ENCODE assay signal across 8 cellular contexts in the genomic region with DNA sequence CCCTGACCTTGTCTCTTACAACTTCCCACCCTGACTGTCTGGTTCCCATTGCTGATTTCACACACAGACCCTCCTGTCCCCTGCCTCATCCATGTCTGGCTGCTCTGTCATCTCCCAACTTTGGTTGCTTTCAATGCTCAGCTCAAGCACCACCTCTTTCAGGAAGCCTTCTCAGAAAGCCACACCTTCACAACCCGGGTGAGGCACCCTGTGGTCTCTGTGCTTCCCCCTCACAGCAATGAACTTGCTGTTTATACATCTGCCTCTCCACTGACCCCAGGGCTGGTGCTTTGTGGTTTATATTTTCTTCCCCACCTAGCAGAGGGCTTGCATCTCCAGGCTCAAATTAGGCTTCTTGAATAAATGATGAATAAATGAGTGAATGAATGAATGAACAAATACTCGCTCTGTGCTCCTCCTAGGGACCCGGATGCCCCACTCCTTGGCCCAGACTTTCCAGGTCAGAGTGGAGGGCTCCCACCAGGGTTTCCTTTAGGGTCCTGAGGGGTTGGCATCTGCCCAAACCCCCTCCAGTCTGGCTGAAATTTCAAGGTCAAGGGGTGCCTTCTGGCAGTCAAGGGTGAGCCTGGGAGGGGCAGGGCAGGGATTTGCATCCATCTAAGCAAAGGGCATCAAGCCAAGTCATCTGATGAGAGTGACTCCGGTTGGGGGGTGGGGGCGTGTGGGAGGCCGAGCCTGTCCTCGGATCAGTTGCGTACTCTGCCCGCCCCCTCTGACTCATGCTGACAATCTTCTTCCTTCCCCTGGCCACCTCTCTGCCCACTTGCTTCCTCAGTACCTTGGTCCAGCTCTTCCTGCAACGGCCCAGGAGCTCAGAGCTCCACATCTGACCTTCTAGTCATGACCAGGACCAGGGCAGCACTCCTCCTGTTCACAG. TPM values are rescaled to one million over a fixed set of nuclear protein-coding genes. Genes with fewer than 3 reads are reported as not detected.
A peak's percentile ranks its signal among the peaks of the same experiment; 100 is the strongest.
DNase-seq lines count a peak whose midpoint lies in the region; ATAC-seq and TF ChIP-seq lines count a peak whose summit lies in the region.

A gene (plus strand): TSS at position 783 of the 898 bp plus-strand sequence. CDS start 79 bp downstream, at position 862.

- H3K4ac ChIP-seq in IMR-90 (ENCODE audit: low read depth, low read length) = no peak within 1 kb of the TSS

- H3K27me3 ChIP-seq in CD4-positive, alpha-beta T cell (ENCODE audit: control insufficient read depth, insufficient read depth, low read length) = no peaks in the 10 kb centered on the region
- no peaks in the 10 kb centered on the region for H3K27me3 ChIP-seq in IMR-90 (ENCODE audit: control insufficient read depth, insufficient read depth, low read length)

- no peak within 1 kb of the TSS for H3K18ac ChIP-seq in IMR-90 (ENCODE audit: low read depth, low read length)

- no peaks in the 10 kb centered on the region for H3K9me1 ChIP-seq in IMR-90 (ENCODE audit: insufficient read depth, low read length)

- no TSS peak for BruUV-seq in IMR-90 (replicated peaks; lab: Mats Ljungman, UMichigan)

- no peak within 1 kb of the TSS for H2BK5ac ChIP-seq in IMR-90 (ENCODE audit: low read depth, low read length, poor library complexity, severe bottlenecking)

- no peak for TF ChIP-seq CTCF in CD4-positive, alpha-beta T cell (IDR thresholded peaks at IDR 0.05)
- no peak for TF ChIP-seq CTCF in IMR-90 (conservative IDR thresholded peaks at IDR 0.05; ENCODE audit: low read depth, low read length)

- H3K14ac ChIP-seq in IMR-90 (replicated peaks; ENCODE audit: low read depth, low read length) = no peak within 1 kb of the TSS

- 40% methylated on average over 2 of the region's 10 CpGs; no CpG with 5 or more reads in 1 of the 2 experiments for WGBS in IMR-90 (ENCODE audit: extremely low coverage in 2 of 2, insufficient read length in 1 of 2), 2 experiments

- no peaks in the 10 kb centered on the region for H3K36me3 ChIP-seq in IMR-90 (ENCODE audit: control insufficient read depth, insufficient read depth, low read length)

- H4K20me1 ChIP-seq in IMR-90 (ENCODE audit: insufficient read depth, low read length) = no peaks in the 10 kb centered on the region

- H3K4me2 ChIP-seq in IMR-90 (ENCODE audit: low read depth, low read length) = no peak within 1 kb of the TSS

- H3K4me1 ChIP-seq in IMR-90 (ENCODE audit: control insufficient read depth, insufficient read depth, low read length) = no peaks in the 10 kb centered on the region

- no peak within 1 kb of the TSS for H2BK120ac ChIP-seq in IMR-90 (ENCODE audit: low read depth, low read length)

- no peak for TF ChIP-seq POLR2A in IMR-90 (IDR thresholded peaks at IDR 0.05; ENCODE audit: low read depth, low read length)

- H3K4me3 Mint-ChIP-seq in CD4-positive, alpha-beta T cell = no peak within 1 kb of the TSS
- H3K4me3 Mint-ChIP-seq in activated CD8-positive, alpha-beta T cell treated with anti-CD3 and anti-CD28 coated beads, Interleukin-2, amount 10 ng/mL, durations not matched to agents 7 days and 5 days = peak within 1 kb of the TSS; percentile 67

- H3K79me1 ChIP-seq in IMR-90 (ENCODE audit: low read depth in 1 of 2, low read length in 2 of 2) = no peaks in the 10 kb centered on the region

- no peak within 1 kb of the TSS for H2BK20ac ChIP-seq in IMR-90 (ENCODE audit: low read depth, low read length)

- no peak within 1 kb of the TSS for H2AK9ac ChIP-seq in IMR-90 (replicated peaks; ENCODE audit: low read depth, low read length, poor library complexity)

- in situ Hi-C loops in IMR-90 (cut with MboI; ENCODE audit: low sequenced_read_pairs) = no loop called here

- H3K27me3 Mint-ChIP-seq in CD4-positive, alpha-beta T cell = peaks cover 2% of the 10 kb centered on the region
- H3K27me3 Mint-ChIP-seq in activated CD8-positive, alpha-beta T cell treated with anti-CD3 and anti-CD28 coated beads, Interleukin-2, amount 10 ng/mL, durations not matched to agents 7 days and 5 days (ENCODE audit: low read depth) = no peaks in the 10 kb centered on the region

- intact Hi-C loops in CD4-positive, alpha-beta T cell (cut with DNase I, micrococcal nuclease) = no loop called here
- intact Hi-C loops in IMR-90 (cut with micrococcal nuclease) = no loop called here

- H3K9ac ChIP-seq in IMR-90 (ENCODE audit: low read depth, low read length) = no peak within 1 kb of the TSS

- dilution Hi-C loops in IMR-90 (cut with HindIII; ENCODE audit: low sequenced_read_pairs, unreplicated experiment) = no loop called here

- H3K23ac ChIP-seq in IMR-90 (ENCODE audit: low read depth, low read length) = no peak within 1 kb of the TSS

- H4K8ac ChIP-seq in IMR-90 (ENCODE audit: low read depth in 2 of 2, low read length in 2 of 2) = no peak within 1 kb of the TSS

- no peaks in the 10 kb centered on the region for H3K9me3 ChIP-seq in CD4-positive, alpha-beta T cell (ENCODE audit: control insufficient read depth, low read length)
- no peaks in the 10 kb centered on the region for H3K9me3 ChIP-seq in IMR-90 (ENCODE audit: control insufficient read depth, insufficient read depth, low read length)

- H4K5ac ChIP-seq in IMR-90 (ENCODE audit: low read depth, low read length) = no peak within 1 kb of the TSS

- H2BK15ac ChIP-seq in IMR-90 (ENCODE audit: low read depth, low read length) = no peak within 1 kb of the TSS

- no peak within 1 kb of the TSS for H3K56ac ChIP-seq in IMR-90 (ENCODE audit: extremely low read depth, insufficient read depth, low read length)

- no peak within 1 kb of the TSS for H2AK5ac ChIP-seq in IMR-90 (ENCODE audit: low read depth, low read length)

- DNase-seq in CD4-positive, alpha-beta T cell = peak in 2 of 10 experiments; percentile 5 to 25
- DNase-seq in IMR-90 (peak; percentile 20), foreskin melanocyte (peak; percentile 21), skeletal muscle cell (ENCODE audit: low read depth) (peak; percentile 6), OCI-M2 (lab: John Stamatoyannopoulos, UW; ENCODE audit: unreplicated experiment) (no peak)
- DNase-seq in activated CD8-positive, alpha-beta T cell treated with anti-CD3 and anti-CD28 coated beads, Interleukin-2, amount 10 ng/mL, durations not matched to agents 7 days and 5 days = peak; percentile 85

- peak within 1 kb of the TSS; percentile 35 for H2AFZ ChIP-seq in IMR-90 (replicated peaks; ENCODE audit: low read length, poor library complexity)

- H3K27ac ChIP-seq in CD4-positive, alpha-beta T cell (ENCODE audit: low read depth, low read length) = peak within 1 kb of the TSS; percentile 11
- H3K27ac ChIP-seq in IMR-90 (ENCODE audit: insufficient read depth, low read length) = no peak within 1 kb of the TSS

- CTCF ChIA-PET in CD4-positive, alpha-beta T cell (lab: Charles Lee) = no interaction called here
- CTCF ChIA-PET in IMR-90 (lab: Yijun Ruan, JAX) = no interaction called here
- CTCF ChIA-PET in activated CD8-positive, alpha-beta T cell treated with anti-CD3 and anti-CD28 coated beads, Interleukin-2, amount 10 ng/mL, durations not matched to agents 7 days and 5 days (lab: Charles Lee) = interaction anchor here (0.6 to 1.7 kb wide), 3 partner anchors 28 to 106 kb away, joined by 3 to 10 read pairs (median 3); a partner anchor contains a TSS

- no peak for TF ChIP-seq RAD21 in IMR-90 (IDR thresholded peaks at IDR 0.05; ENCODE audit: low read length)

- POLR2A ChIA-PET in CD4-positive, alpha-beta T cell (lab: Charles Lee) = no interaction called here
- POLR2A ChIA-PET in IMR-90 (lab: Charles Lee; ENCODE audit: unreplicated experiment) = no interaction called here
- POLR2A ChIA-PET in activated CD8-positive, alpha-beta T cell treated with anti-CD3 and anti-CD28 coated beads, Interleukin-2, amount 10 ng/mL, durations not matched to agents 7 days and 5 days (lab: Charles Lee) = interaction anchor here (0.6 to 1.0 kb wide), 5 partner anchors 23 to 174 kb away, joined by 3 to 7 read pairs (median 4); no protein-coding TSS in a partner anchor

- H3K4me3 ChIP-seq in IMR-90 (ENCODE audit: insufficient read depth, low read depth, low read length) = no peak within 1 kb of the TSS
- no peak within 1 kb of the TSS for H3K4me3 ChIP-seq in skeletal muscle cell (ENCODE audit: low read depth, low read length)

- H3K36me3 Mint-ChIP-seq in CD4-positive, alpha-beta T cell (ENCODE audit: low read depth) = no peaks in the 10 kb centered on the region
- peaks cover 10% of the 10 kb centered on the region for H3K36me3 Mint-ChIP-seq in activated CD8-positive, alpha-beta T cell treated with anti-CD3 and anti-CD28 coated beads, Interleukin-2, amount 10 ng/mL, durations not matched to agents 7 days and 5 days (ENCODE audit: low read depth)

- peak within 1 kb of the TSS; percentile 10 for H3K27ac Mint-ChIP-seq in CD4-positive, alpha-beta T cell
- peak within 1 kb of the TSS; percentile 96 for H3K27ac Mint-ChIP-seq in activated CD8-positive, alpha-beta T cell treated with anti-CD3 and anti-CD28 coated beads, Interleukin-2, amount 10 ng/mL, durations not matched to agents 7 days and 5 days

- H3K9me3 Mint-ChIP-seq in CD4-positive, alpha-beta T cell = no peaks in the 10 kb centered on the region
- H3K9me3 Mint-ChIP-seq in activated CD8-positive, alpha-beta T cell treated with anti-CD3 and anti-CD28 coated beads, Interleukin-2, amount 10 ng/mL, durations not matched to agents 7 days and 5 days (ENCODE audit: insufficient read depth) = no peaks in the 10 kb centered on the region

- peak; percentile 48 for ATAC-seq in CD4-positive, alpha-beta T cell (ENCODE audit: poor library complexity)
- peak; percentile 73 for ATAC-seq in GM21390 (IDR thresholded peaks at IDR 0.05; ENCODE audit: unreplicated experiment)
- ATAC-seq in IMR-90 (ENCODE audit: low read depth) = peak; percentile 17; the same call in 1 of the 2 replicates
- peak; percentile 90 for ATAC-seq in activated CD8-positive, alpha-beta T cell treated with anti-CD3 and anti-CD28 coated beads, Interleukin-2, amount 10 ng/mL, durations not matched to agents 7 days and 5 days
- no peak for ATAC-seq in GM19455 (IDR thresholded peaks at IDR 0.05; ENCODE audit: unreplicated experiment)

- H4K91ac ChIP-seq in IMR-90 (ENCODE audit: insufficient read depth, low read depth, low read length) = no peak within 1 kb of the TSS

- peaks cover 17% of the 10 kb centered on the region for H3K4me1 Mint-ChIP-seq in CD4-positive, alpha-beta T cell (ENCODE audit: low read depth)
- peaks cover 80% of the 10 kb centered on the region for H3K4me1 Mint-ChIP-seq in activated CD8-positive, alpha-beta T cell treated with anti-CD3 and anti-CD28 coated beads, Interleukin-2, amount 10 ng/mL, durations not matched to agents 7 days and 5 days (ENCODE audit: low read depth)

TF ChIP-seq in IMR-90, 13 proteins besides CTCF, POLR2A, EP300 and RAD21 (continues in another document):
- TF ChIP-seq MXI1 (IDR thresholded peaks at IDR 0.05; ENCODE audit: borderline replicate concordance, low read depth, low read length) (no peak), BHLHE40 (IDR thresholded peaks at IDR 0.05; ENCODE audit: low read depth, low read length) (no peak), MAZ (IDR thresholded peaks at IDR 0.05; ENCODE audit: borderline replicate concordance, low read depth, low read length) (no peak)

RNA-seq across cellular contexts. Expression of the gene that starts here (rescaled TPM):
- total RNA-seq in CD4-positive, alpha-beta T cell = 1 to 10 TPM; 5.5 to 6.0 TPM
- total RNA-seq in IMR-90 (2012; rRNA removed) = 0.18 TPM in 1 of 2 replicates, not detected in the other
- polyA plus RNA-seq in IMR-90 (2012; rRNA removed) = 0.09 TPM in 2 replicates
- polyA plus RNA-seq in IMR-90 (2012; cell fraction: cytosol; rRNA removed) = 0.12 and 0.17 TPM in 2 replicates
- 0.37 and 0.73 TPM in 2 replicates for polyA plus RNA-seq in IMR-90 (2012; cell fraction: nucleus; rRNA removed; ENCODE audit: low replicate concordance)
- 10 to 100 TPM; 22.7 to 25.0 TPM for total RNA-seq in activated CD8-positive, alpha-beta T cell treated with anti-CD3 and anti-CD28 coated beads, Interleukin-2, amount 10 ng/mL, durations not matched to agents 7 days and 5 days

Comparison
In these comparisons a context has a peak if more than half of its experiments do, and no peak if none do; other contexts are left out.
1. Peak in DNase-seq and ATAC-seq in IMR-90; RNA of the gene not detected or under 1 TPM.